1 cellular context compared by ENCODE assay signal in genomic region chr12:10364839-10365681, GRCh38.
TF ChIP-seq lines count a peak whose summit lies in the region.

No MANE protein-coding gene starts in this region.

TF ChIP-seq in SK-N-SH, 30 proteins besides CTCF, POLR2A, EP300 and RAD21 (continued from another document):
- TF ChIP-seq MAX (IDR thresholded peaks at IDR 0.05; ENCODE audit: low read depth) = no peak
- TF ChIP-seq TAF1 (IDR thresholded peaks at IDR 0.05; ENCODE audit: borderline replicate concordance, low read depth, low read length) = no peak
- no peak for TF ChIP-seq EZH2phosphoT487 (IDR thresholded peaks at IDR 0.05; ENCODE audit: borderline replicate concordance, low read depth)
- TF ChIP-seq MEF2A (IDR thresholded peaks at IDR 0.05; ENCODE audit: borderline replicate concordance, low read depth) = no peak
- no peak for TF ChIP-seq RXRA (IDR thresholded peaks at IDR 0.05; ENCODE audit: borderline replicate concordance, low read depth)
TF ChIP-seq in SK-N-SH: peak in this region for 0.
